In the genomic region with DNA sequence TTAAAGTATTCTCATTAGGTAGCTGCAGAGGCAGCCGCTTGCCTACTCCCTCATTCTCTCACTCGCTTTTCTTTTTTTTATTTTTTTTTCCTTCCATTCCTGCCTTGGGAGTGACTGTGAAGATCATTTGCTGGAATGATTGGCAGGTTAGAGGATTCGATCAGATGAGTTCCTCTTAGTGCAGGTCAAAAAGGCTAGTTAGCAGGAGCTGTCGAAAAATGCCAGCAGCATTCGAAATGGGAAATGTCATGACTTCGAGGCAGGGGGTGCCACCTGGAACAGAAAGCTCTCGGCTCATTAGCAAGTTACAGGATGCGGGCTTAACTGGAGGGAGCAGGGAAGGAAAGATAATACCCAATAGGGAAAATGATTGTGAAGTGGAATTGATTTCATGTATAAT, we compare ENCODE assay signal across 23 cellular contexts.
DNase-seq lines count a peak whose midpoint lies in the region; TF ChIP-seq lines count a peak whose summit lies in the region.
"Had no signal": no experiment of that assay in that cellular context is flagged by ENCODE, and none has a peak within 500 bp of the region (broad histone marks: within the 10 kb centered on the region; RNA-seq: fewer than 3 reads in every experiment).

No MANE protein-coding gene starts in this region.

- peaks cover 16% of the 10 kb centered on the region for H3K4me1 Mint-ChIP-seq in nephron progenitor cell
- peaks cover 3% of the 10 kb centered on the region for H3K4me1 Mint-ChIP-seq in CD14-positive monocyte
- H3K4me1 Mint-ChIP-seq: activated naive CD4-positive, alpha-beta T cell treated with anti-CD3 and anti-CD28 coated beads, Interleukin-2, amount 50 U/mL, for 24 hours; immature natural killer cell had no signal

- peak overlapping the region; percentile 64 for H3K27ac Mint-ChIP-seq in nephron progenitor cell
- peak overlapping the region in 2 of 7 donors; percentile 1 to 64 for H3K27ac Mint-ChIP-seq in CD14-positive monocyte
- H3K27ac Mint-ChIP-seq: activated naive CD4-positive, alpha-beta T cell treated with anti-CD3 and anti-CD28 coated beads, Interleukin-2, amount 50 U/mL, for 24 hours; CD8-positive, alpha-beta T cell; immature natural killer cell had no signal

- no peaks in the 10 kb centered on the region for H3K27me3 Mint-ChIP-seq in nephron progenitor cell (ENCODE audit: low read depth, poor library complexity)
- no peaks in the 10 kb centered on the region for H3K27me3 Mint-ChIP-seq in CD14-positive monocyte (ENCODE audit: low read depth in 3 of 3)
- H3K27me3 Mint-ChIP-seq: activated naive CD4-positive, alpha-beta T cell treated with anti-CD3 and anti-CD28 coated beads, Interleukin-2, amount 50 U/mL, for 24 hours; naive B cell had no signal

- 86% methylated on average over 8 of the region's 8 CpGs for WGBS in esophagus muscularis mucosa

- no peak for TF ChIP-seq CTCF in nephron progenitor cell (IDR thresholded peaks at IDR 0.05)
- TF ChIP-seq CTCF in CD14-positive monocyte (IDR thresholded peaks at IDR 0.05) = no peak
- no peak for TF ChIP-seq CTCF in esophagus muscularis mucosa (IDR thresholded peaks at IDR 0.05)

- H3K27me3 ChIP-seq in esophagus muscularis mucosa = no peaks in the 10 kb centered on the region
- H3K27me3 ChIP-seq: ascending aorta, dorsolateral prefrontal cortex, heart left ventricle had no signal

- H3K4me3 Mint-ChIP-seq in nephron progenitor cell (no peak overlapping the region), CD14-positive monocyte (no peak overlapping the region)
- H3K4me3 Mint-ChIP-seq: activated naive CD4-positive, alpha-beta T cell treated with anti-CD3 and anti-CD28 coated beads, Interleukin-2, amount 50 U/mL, for 24 hours; CD8-positive, alpha-beta T cell; immature natural killer cell; naive B cell had no signal

- TF ChIP-seq POLR2A in esophagus muscularis mucosa (IDR thresholded peaks at IDR 0.05; ENCODE audit: low read depth) = no peak

- H3K4me1 ChIP-seq in esophagus muscularis mucosa = no peaks in the 10 kb centered on the region
- H3K4me1 ChIP-seq: ascending aorta had no signal

- no peaks in the 10 kb centered on the region for H3K9me3 Mint-ChIP-seq in nephron progenitor cell
- H3K9me3 Mint-ChIP-seq in CD14-positive monocyte = no peaks in the 10 kb centered on the region
- H3K9me3 Mint-ChIP-seq: activated naive CD4-positive, alpha-beta T cell treated with anti-CD3 and anti-CD28 coated beads, Interleukin-2, amount 50 U/mL, for 24 hours; CD8-positive, alpha-beta T cell had no signal

- no peak overlapping the region for H3K27ac ChIP-seq in esophagus muscularis mucosa (replicated peaks in 1 of 4)
- H3K27ac ChIP-seq: ascending aorta, dorsolateral prefrontal cortex, GM23248, heart left ventricle, KMS-11 had no signal

- H3K36me3 Mint-ChIP-seq in nephron progenitor cell (ENCODE audit: low read depth) (peaks cover 15% of the 10 kb centered on the region), CD14-positive monocyte (no peaks in the 10 kb centered on the region)
- H3K36me3 Mint-ChIP-seq: activated naive CD4-positive, alpha-beta T cell treated with anti-CD3 and anti-CD28 coated beads, Interleukin-2, amount 50 U/mL, for 24 hours; CD8-positive, alpha-beta T cell had no signal

- H3K36me3 ChIP-seq in esophagus muscularis mucosa = no peaks in the 10 kb centered on the region
- H3K36me3 ChIP-seq: ascending aorta, heart left ventricle had no signal

- no peaks in the 10 kb centered on the region for H3K9me3 ChIP-seq in esophagus muscularis mucosa
- H3K9me3 ChIP-seq: ascending aorta, heart left ventricle had no signal

- TF ChIP-seq EP300 in esophagus muscularis mucosa (IDR thresholded peaks at IDR 0.05) = no peak

- DNase-seq in D341Med (ENCODE audit: low spot score) = peak; percentile 41
- peak; percentile 56 for DNase-seq in NCI-H2227 (lab: John Stamatoyannopoulos, UW; ENCODE audit: unreplicated experiment)
- DNase-seq in cerebellum (ENCODE audit: low spot score) = peak; percentile 30
- no peak for DNase-seq in nephron progenitor cell
- no peak for DNase-seq in CD14-positive monocyte (ENCODE audit: low spot score)
- no peak for DNase-seq in HK-2 (ENCODE audit: unreplicated experiment)
- no peak for DNase-seq in activated CD4-positive, alpha-beta T cell treated with anti-CD3 and anti-CD28 coated beads for 48 hours
- no peak for DNase-seq in esophagus muscularis mucosa (ENCODE audit: extremely low spot score)
- DNase-seq: activated CD4-positive, alpha-beta T cell treated with anti-CD3 and anti-CD28 coated beads, Interleukin-2, amount 50 U/mL, for 4 hours; activated CD8-positive, alpha-beta memory T cell treated with anti-CD3 and anti-CD28 coated beads, Interleukin-2, amount 50 U/mL, for 4 hours; CD8-positive, alpha-beta T cell; DMS53; GF-D8; GM23248; heart left ventricle; immature natural killer cell; naive B cell; NCI-H1436 treated with DMSO at 0.1 percent for 48 hours; NCI-H774 had no signal

- no peak overlapping the region for H3K4me3 ChIP-seq in esophagus muscularis mucosa
- H3K4me3 ChIP-seq: ascending aorta, GM23248, heart left ventricle had no signal

- intact Hi-C loops in CD14-positive monocyte (cut with micrococcal nuclease) (no loop called here), esophagus muscularis mucosa (cut with DNase I) (no loop called here)

Comparison
In these comparisons a context has a peak if more than half of its experiments do, and no peak if none do; other contexts are left out.
1. DNase-seq: peak in D341Med (single experiment), NCI-H2227 (single experiment) and cerebellum (single experiment); none in nephron progenitor cell (single experiment), CD14-positive monocyte (single experiment), HK-2 (single experiment), activated CD4-positive, alpha-beta T cell treated with anti-CD3 and anti-CD28 coated beads for 48 hours (single experiment) and esophagus muscularis mucosa (single experiment).